ENCODE assay signal across 8 cellular contexts in the genomic region with DNA sequence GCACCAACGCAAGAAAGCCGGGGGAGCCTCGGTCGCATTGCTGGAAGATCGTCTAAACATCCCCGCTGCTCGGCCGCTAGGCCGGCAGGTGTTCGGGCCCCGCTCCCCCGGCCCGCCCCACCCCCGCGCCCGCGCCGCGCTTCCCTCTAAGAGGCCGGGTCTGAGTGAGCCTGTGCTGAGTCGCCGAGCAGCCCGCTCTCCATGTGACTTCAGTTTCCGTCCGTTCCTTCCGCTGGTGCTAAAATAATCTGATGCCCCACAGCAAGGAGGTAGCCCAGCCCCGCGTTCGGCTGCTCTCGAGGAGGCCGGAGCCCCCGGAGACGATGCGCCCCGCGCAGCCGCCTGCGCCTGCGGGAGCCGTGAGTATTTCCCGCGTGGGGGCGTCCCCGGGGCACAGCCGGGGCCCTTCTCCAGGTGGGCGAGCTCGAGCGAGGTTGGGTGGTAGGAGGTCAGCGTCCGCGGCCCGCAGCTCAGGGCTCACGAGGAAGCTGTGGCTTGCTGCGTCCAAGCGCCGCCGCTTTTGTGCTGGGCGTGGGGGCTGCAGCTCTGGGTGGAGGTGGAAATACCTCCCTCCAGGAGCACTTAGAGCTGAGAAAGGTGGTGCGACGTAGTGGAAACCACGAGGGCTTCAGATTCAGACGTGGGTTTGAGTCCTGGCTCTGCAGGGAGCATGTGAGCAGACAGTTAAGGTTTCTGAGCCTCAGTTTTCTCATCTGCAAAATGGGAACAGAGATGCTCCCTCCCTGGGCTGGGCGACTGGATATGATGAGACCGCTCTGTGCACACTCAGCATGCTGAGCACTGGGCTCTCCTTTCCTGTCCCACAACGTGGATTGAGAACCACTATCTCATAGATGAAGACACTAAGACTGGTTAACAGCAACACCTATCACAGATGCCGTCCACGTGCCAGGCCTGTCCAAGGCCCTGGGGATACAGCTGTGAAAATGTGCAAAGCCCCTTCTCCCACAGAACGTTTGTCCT.
DNase-seq lines count a peak whose midpoint lies in the region; ATAC-seq and TF ChIP-seq lines count a peak whose summit lies in the region.

NRROS (plus strand) TSS at position 178 of the 984 bp plus-strand sequence. CDS start 14,846 bp downstream, outside the sequence.

- H3K36me3 ChIP-seq in duodenal mucosa (ENCODE audit: control insufficient read depth in 1 of 2, insufficient read depth in 2 of 2, low read length in 2 of 2), result no peaks in the 10 kb centered on the region

- H3K9me3 ChIP-seq in duodenal mucosa (ENCODE audit: control insufficient read depth in 1 of 2, low read length in 2 of 2), result no peaks in the 10 kb centered on the region

- peak within 1 kb of the TSS; percentile 57 to 64 for H3K9ac ChIP-seq in duodenal mucosa (ENCODE audit: low read depth in 1 of 2, low read length in 2 of 2)

- peak within 1 kb of the TSS; percentile 74 to 76 for H3K4me3 ChIP-seq in duodenal mucosa (ENCODE audit: low read depth in 1 of 2, low read length in 2 of 2)

- no peak for TF ChIP-seq CTCF in GM10248 (IDR thresholded peaks at IDR 0.05; ENCODE audit: control extremely low read depth, extremely low read depth, low read depth, missing control alignments)

- peak; percentile 28 for ATAC-seq in HG02610 (IDR thresholded peaks at IDR 0.05; ENCODE audit: unreplicated experiment)

- peak within 1 kb of the TSS; percentile 77 for H3K27ac ChIP-seq in duodenal mucosa (ENCODE audit: low read depth, low read length)

- peaks cover 23 to 36% of the 10 kb centered on the region in 2 donors for H3K4me1 ChIP-seq in duodenal mucosa (ENCODE audit: control insufficient read depth in 1 of 2, insufficient read depth in 2 of 2, low read length in 2 of 2)

- POLR2A ChIA-PET in GM10248 (lab: Yijun Ruan, JAX), result interaction anchor here (0.6 kb wide), 1 partner anchor 351 kb away, joined by 3 read pairs; no protein-coding TSS in a partner anchor

- CTCF ChIA-PET in GM10248 (lab: Yijun Ruan, JAX), result interaction anchor here (1.0 to 2.9 kb wide), 5 partner anchors 8 to 48 kb away, joined by 3 to 15 read pairs (median 4); no protein-coding TSS in a partner anchor

- H3K27me3 ChIP-seq in duodenal mucosa (ENCODE audit: control insufficient read depth in 1 of 2, insufficient read depth in 2 of 2, low read length in 2 of 2), result peaks cover 5 to 6% of the 10 kb centered on the region in 2 donors

- DNase-seq in GM10248 (ENCODE audit: extremely low spot score) (peak; percentile 85), NCI-H2171 treated with DMSO at 0.1 percent for 48 hours (lab: John Stamatoyannopoulos, UW) (peak; percentile 59), medulla oblongata (ENCODE audit: extremely low spot score) (peak; percentile 73), GOT3 (lab: John Stamatoyannopoulos, UW) (no peak)
- DNase-seq in activated CD4-positive, alpha-beta T cell treated with anti-CD3 and anti-CD28 coated beads, Interleukin-2, amount 50 U/mL, for 1 hour, result peak; percentile 51
- peak; percentile 25 for DNase-seq in stimulated activated CD8-positive, alpha-beta memory T cell treated with anti-CD3 and anti-CD28 coated beads, Interleukin-15, amount 100 ng/mL, for 1 hour (ENCODE audit: low read depth)
